In the genomic region with DNA sequence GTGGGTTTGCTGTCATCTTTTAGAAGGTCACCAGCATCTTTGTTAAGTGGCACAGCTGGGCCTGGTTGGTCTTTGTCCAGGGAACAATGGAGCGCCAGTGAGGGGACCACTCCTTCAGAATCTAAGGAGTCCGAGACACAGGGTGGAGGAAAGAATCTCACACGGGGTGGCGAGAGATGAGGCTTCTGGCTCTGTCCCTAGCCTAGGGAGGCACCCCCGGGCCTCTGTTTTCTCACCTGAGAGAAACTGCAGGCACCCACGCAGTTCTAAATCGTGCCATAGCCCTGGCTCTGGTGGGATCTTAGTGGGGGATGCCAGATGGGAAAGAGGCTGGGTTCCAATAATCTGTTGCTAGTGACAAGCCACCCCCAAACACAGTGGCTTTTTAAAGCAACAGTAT, we compare ENCODE assay signal across 20 cellular contexts.
"Had no signal": no experiment of that assay in that cellular context is flagged by ENCODE, and none has a peak within 500 bp of the region (broad histone marks: within the 10 kb centered on the region; RNA-seq: fewer than 3 reads in every experiment).

No MANE protein-coding gene starts in this region.

- DNase-seq: colonic mucosa; cortex of kidney; dermis blood vessel endothelial cell; effector CD4-positive, alpha-beta T cell; effector CD8-positive, alpha-beta T cell; effector memory CD4-positive, alpha-beta T cell; effector memory CD8-positive, alpha-beta T cell; endodermal cell; erythroblast; esophagus squamous epithelium; foreskin fibroblast; foreskin keratinocyte; foreskin melanocyte; gastrocnemius medialis; glutamatergic neuron; head of caudate nucleus; heart left ventricle; heart right ventricle had no signal

- ATAC-seq: effector memory CD8-positive, alpha-beta T cell; esophagus mucosa; foreskin keratinocyte; gastrocnemius medialis; gastroesophageal sphincter; heart left ventricle; heart right ventricle had no signal
